8 cellular contexts compared by ENCODE assay signal in genomic region chr5:76790632-76791290, GRCh38. TPM values are rescaled to one million over a fixed set of nuclear protein-coding genes. Genes with fewer than 3 reads are reported as not detected.
A peak's percentile ranks its signal among the peaks of the same experiment; 100 is the strongest.
DNase-seq lines count a peak whose midpoint lies in the region; ATAC-seq and TF ChIP-seq lines count a peak whose summit lies in the region.

No MANE protein-coding gene starts in this region.

- no peak overlapping the region for H3K4me3 ChIP-seq in brain microvascular endothelial cell (ENCODE audit: low read depth, low read length)
- H3K4me3 ChIP-seq in prostate gland, result no peak overlapping the region

- WGBS in prostate gland, result 31% methylated on average over 3 of the region's 3 CpGs

- no peaks in the 10 kb centered on the region for H3K9me3 Mint-ChIP-seq in CD4-positive, alpha-beta T cell
- no peaks in the 10 kb centered on the region for H3K9me3 Mint-ChIP-seq in mesothelial cell of epicardium

- no peak overlapping the region for H3K27ac ChIP-seq in CD4-positive, alpha-beta T cell (ENCODE audit: low read depth, low read length)
- H3K27ac ChIP-seq in brain microvascular endothelial cell, result peak overlapping the region; percentile 99
- H3K27ac ChIP-seq in prostate gland, result no peak overlapping the region

- no peaks in the 10 kb centered on the region for H3K36me3 Mint-ChIP-seq in CD4-positive, alpha-beta T cell (ENCODE audit: low read depth)
- H3K36me3 Mint-ChIP-seq in mesothelial cell of epicardium, result no peaks in the 10 kb centered on the region

- CTCF ChIA-PET in CD4-positive, alpha-beta T cell (lab: Charles Lee), result interaction anchor here (3.6 kb wide), 1 partner anchor 16 kb away, joined by 13 read pairs; no protein-coding TSS in a partner anchor

- no peak overlapping the region for H3K4me3 Mint-ChIP-seq in CD4-positive, alpha-beta T cell
- no peak overlapping the region for H3K4me3 Mint-ChIP-seq in mesothelial cell of epicardium

- H3K36me3 ChIP-seq in brain microvascular endothelial cell (replicated peaks), result no peaks in the 10 kb centered on the region
- H3K36me3 ChIP-seq in prostate gland, result no peaks in the 10 kb centered on the region

- intact Hi-C loops in CD4-positive, alpha-beta T cell (cut with DNase I, micrococcal nuclease), result no loop called here
- intact Hi-C loops in prostate gland (cut with DNase I), result no loop called here

- H3K9me3 ChIP-seq in CD4-positive, alpha-beta T cell (ENCODE audit: control insufficient read depth, low read length), result no peaks in the 10 kb centered on the region
- H3K9me3 ChIP-seq in prostate gland, result no peaks in the 10 kb centered on the region

- H3K4me1 ChIP-seq in prostate gland (replicated peaks), result no peaks in the 10 kb centered on the region

- peaks cover 16% of the 10 kb centered on the region for H3K4me1 Mint-ChIP-seq in CD4-positive, alpha-beta T cell (ENCODE audit: low read depth)
- peaks cover 39% of the 10 kb centered on the region for H3K4me1 Mint-ChIP-seq in mesothelial cell of epicardium

- in situ Hi-C loops in brain microvascular endothelial cell (cut with HindIII; ENCODE audit: low pct_ligation_motif_present, low sequenced_read_pairs), result no loop called here

- no peaks in the 10 kb centered on the region for H3K27me3 Mint-ChIP-seq in CD4-positive, alpha-beta T cell
- no peaks in the 10 kb centered on the region for H3K27me3 Mint-ChIP-seq in mesothelial cell of epicardium (ENCODE audit: low read depth)

- ATAC-seq in CD4-positive, alpha-beta T cell (ENCODE audit: poor library complexity), result peak; percentile 89
- ATAC-seq in GM18907 (IDR thresholded peaks at IDR 0.05; ENCODE audit: unreplicated experiment), result no peak

- TF ChIP-seq CTCF in CD4-positive, alpha-beta T cell (IDR thresholded peaks at IDR 0.05), result no peak
- TF ChIP-seq CTCF in brain microvascular endothelial cell (IDR thresholded peaks at IDR 0.05; ENCODE audit: low read depth, low read length, missing control alignments), result no peak
- TF ChIP-seq CTCF in mesothelial cell of epicardium (IDR thresholded peaks at IDR 0.05; ENCODE audit: unreplicated experiment), result no peak
- TF ChIP-seq CTCF in prostate gland (IDR thresholded peaks at IDR 0.05), result no peak

- H3K27me3 ChIP-seq in CD4-positive, alpha-beta T cell (ENCODE audit: control insufficient read depth, insufficient read depth, low read length), result no peaks in the 10 kb centered on the region
- H3K27me3 ChIP-seq in brain microvascular endothelial cell (replicated peaks), result no peaks in the 10 kb centered on the region
- no peaks in the 10 kb centered on the region for H3K27me3 ChIP-seq in prostate gland (replicated peaks; ENCODE audit: insufficient read depth)

- POLR2A ChIA-PET in CD4-positive, alpha-beta T cell (lab: Charles Lee), result interaction anchor here (0.6 kb wide), 2 partner anchors 43 to 288 kb away, joined by 3 read pairs; no protein-coding TSS in a partner anchor

- no peak for TF ChIP-seq POLR2A in prostate gland (IDR thresholded peaks at IDR 0.05)

- DNase-seq in CD4-positive, alpha-beta T cell, result peak in 6 of 10 experiments; percentile 5 to 14 (median 7)
- DNase-seq in NCI-H226, result peak; percentile 89
- peak; percentile 100 for DNase-seq in brain microvascular endothelial cell
- no peak for DNase-seq in mesothelial cell of epicardium (ENCODE audit: low spot score in 2 of 2, unreplicated experiment in 2 of 2)
- DNase-seq in NK-92 treated with Interleukin-12 subunit alpha and Interleukin-12 subunit beta, amount 100 ng/mL, for 24 hours (lab: John Stamatoyannopoulos, UW), result no peak
- DNase-seq in prostate gland (ENCODE audit: low spot score), result no peak
- DNase-seq in NCI-H1092 treated with DMSO at 0.1 percent for 48 hours (lab: John Stamatoyannopoulos, UW), result no peak

- peak overlapping the region; percentile 86 for H3K27ac Mint-ChIP-seq in CD4-positive, alpha-beta T cell
- peak overlapping the region; percentile 76 for H3K27ac Mint-ChIP-seq in mesothelial cell of epicardium

RNA-seq across cellular contexts. Expression of gene F2RL1, which starts 28.1 kb away (rescaled TPM):
- total RNA-seq in CD4-positive, alpha-beta T cell, result 1 to 10 TPM; 1.7 to 2.1 TPM
- total RNA-seq in mesothelial cell of epicardium (5.7 to 6.6 TPM (median 6.6 TPM) in 3 replicates), prostate gland (1 to 10 TPM; 4.9 to 7.8 TPM)

RNA-seq across cellular contexts. Expression of gene S100Z, which starts 59.1 kb away (rescaled TPM):
- under 1 TPM; 0.22 to 0.47 TPM for total RNA-seq in CD4-positive, alpha-beta T cell
- total RNA-seq in mesothelial cell of epicardium (0.32 to 0.80 TPM (median 0.62 TPM) in 3 replicates), prostate gland (1 to 10 TPM in 1 of 2 donors, not detected in 1; 1.7 TPM)

Comparison
In these comparisons a context has a peak if more than half of its experiments do, and no peak if none do; other contexts are left out.
1. DNase-seq: peak in CD4-positive, alpha-beta T cell (6 of 10), NCI-H226 (single experiment) and brain microvascular endothelial cell (single experiment); none in mesothelial cell of epicardium (0 of 2), NK-92 treated with Interleukin-12 subunit alpha and Interleukin-12 subunit beta, amount 100 ng/mL, for 24 hours (single experiment), prostate gland (single experiment) and NCI-H1092 treated with DMSO at 0.1 percent for 48 hours (single experiment).